Comparison of ENCODE assay signal across 8 cellular contexts in genomic region chr19:3035542-3036118, GRCh38. TPM values are rescaled to one million over a fixed set of nuclear protein-coding genes. Genes with fewer than 3 reads are reported as not detected.
DNase-seq lines count a peak whose midpoint lies in the region; ATAC-seq and TF ChIP-seq lines count a peak whose summit lies in the region.

No MANE protein-coding gene starts in this region.

- DNase-seq in NCI-H1436 treated with DMSO at 0.1 percent for 48 hours (lab: John Stamatoyannopoulos, UW) (peak; percentile 96), T follicular helper cell (ENCODE audit: low read depth) (peak; percentile 91), amniotic epithelial cell (ENCODE audit: low read depth) (peak; percentile 99), heart left ventricle (peak; percentile 98 to 100 (median 99)), trophoblast cell (peak; percentile 97 to 98), transverse colon (peak; percentile 98)

- peak overlapping the region; percentile 39 for H2BK120ac ChIP-seq in trophoblast cell (ENCODE audit: insufficient read depth, low read length, poor library complexity)

- no peaks in the 10 kb centered on the region for H3K27me3 ChIP-seq in heart left ventricle
- peaks cover 2% of the 10 kb centered on the region for H3K27me3 ChIP-seq in trophoblast cell (ENCODE audit: insufficient read depth, low read length)
- no peaks in the 10 kb centered on the region for H3K27me3 ChIP-seq in transverse colon

- H2AFZ ChIP-seq in trophoblast cell (ENCODE audit: insufficient read depth, low read length, poor library complexity): peak overlapping the region; percentile 85

- H3K4me1 ChIP-seq in heart left ventricle (peaks cover 0 to 26% (median 19%) of the 10 kb centered on the region in 12 donors), trophoblast cell (ENCODE audit: control insufficient read depth in 1 of 2, insufficient read depth in 2 of 2, low read length in 2 of 2) (peaks cover 15 to 19% of the 10 kb centered on the region in 2 experiments), transverse colon (peaks cover 11 to 26% (median 22%) of the 10 kb centered on the region in 4 donors)

- H3K23ac ChIP-seq in trophoblast cell (ENCODE audit: low read length): no peak overlapping the region

- no peak overlapping the region for H3K4ac ChIP-seq in trophoblast cell (ENCODE audit: low read depth, low read length)

- no peak overlapping the region for H3K14ac ChIP-seq in trophoblast cell (ENCODE audit: low read length)

- H3K9me3 ChIP-seq in heart left ventricle: no peaks in the 10 kb centered on the region
- H3K9me3 ChIP-seq in trophoblast cell (ENCODE audit: insufficient read depth, low read depth, low read length): peaks cover 1% of the 10 kb centered on the region
- H3K9me3 ChIP-seq in transverse colon: no peaks in the 10 kb centered on the region

- TF ChIP-seq CTCF in GM12875 (IDR thresholded peaks at IDR 0.05; ENCODE audit: borderline replicate concordance, insufficient read depth, low read depth, low read length) (no peak), heart left ventricle (IDR thresholded peaks at IDR 0.05) (peak in 3 of 12 donors; percentile 2 to 18 (median 15)), transverse colon (IDR thresholded peaks at IDR 0.05) (peak in 1 of 5 experiments; percentile 15)

- H3K36me3 ChIP-seq in heart left ventricle (no peaks in the 10 kb centered on the region), trophoblast cell (ENCODE audit: control insufficient read depth in 1 of 2, insufficient read depth in 2 of 2, low read length in 2 of 2) (no peaks in the 10 kb centered on the region), transverse colon (no peaks in the 10 kb centered on the region)

- TF ChIP-seq POLR2A in heart left ventricle (IDR thresholded peaks at IDR 0.05) (peak; percentile 41 to 80), transverse colon (IDR thresholded peaks at IDR 0.05) (peak; percentile 21)

- peaks cover 12% of the 10 kb centered on the region for H3K79me1 ChIP-seq in trophoblast cell (ENCODE audit: low read length)

- peak overlapping the region; percentile 62 for H2BK5ac ChIP-seq in trophoblast cell (ENCODE audit: low read depth, low read length, poor library complexity)

- H3K4me2 ChIP-seq in trophoblast cell (ENCODE audit: low read length): peak overlapping the region; percentile 78

- intact Hi-C loops in heart left ventricle (cut with DNase I) (loop anchor here in 4 of 10 donors (2.0 to 10.0 kb wide), 6 partner anchors 25 to 59 kb away; partner anchors contain the start of genes TLE6 (in 2 of the 4) and TLE5 (in 1 of the 4)), transverse colon (cut with DNase I; ENCODE audit: low total_unique reads) (no loop called here)

- H2AK5ac ChIP-seq in trophoblast cell (ENCODE audit: low read length): no peak overlapping the region

- peak overlapping the region; percentile 57 for H4K91ac ChIP-seq in trophoblast cell (ENCODE audit: low read depth, low read length)

- H4K12ac ChIP-seq in trophoblast cell (ENCODE audit: low read depth, low read length): peak overlapping the region; percentile 67

- H3K79me2 ChIP-seq in trophoblast cell (ENCODE audit: control insufficient read depth, insufficient read depth, low read length, poor library complexity): no peaks in the 10 kb centered on the region

- H3K27ac ChIP-seq in heart left ventricle (peak overlapping the region; percentile 90 to 98 (median 95)), trophoblast cell (ENCODE audit: low read depth, low read length) (peak overlapping the region; percentile 37), transverse colon (peak overlapping the region; percentile 92 to 96 (median 94))

- no peak for TF ChIP-seq EP300 in transverse colon (IDR thresholded peaks at IDR 0.05; ENCODE audit: low read depth)

- no peak overlapping the region for H3K9ac ChIP-seq in trophoblast cell (ENCODE audit: low read length)

- WGBS in heart left ventricle, 4 donors: 0 to 1% (median 0%) methylated on average over 23 to 29 of the region's 29 CpGs
- WGBS in trophoblast cell (ENCODE audit: extremely low coverage, insufficient coverage, insufficient read length): no CpG with 5 or more reads among the region's 29 CpGs
- WGBS in transverse colon (ENCODE audit: low coverage in 1 of 2), 2 donors: 0 to 1% methylated on average over 5 to 23 of the region's 29 CpGs

- ATAC-seq in HG02840 (IDR thresholded peaks at IDR 0.05; ENCODE audit: low FRiP score, unreplicated experiment): peak; percentile 82
- ATAC-seq in heart left ventricle: peak; percentile 95 to 99 (median 96)

- H2BK12ac ChIP-seq in trophoblast cell (ENCODE audit: low read length): peak overlapping the region; percentile 60

- peak overlapping the region; percentile 65 for H3K4me3 ChIP-seq in GM12875 (ENCODE audit: low read depth, low read length)
- peak overlapping the region; percentile 31 to 72 (median 59) for H3K4me3 ChIP-seq in heart left ventricle
- peak overlapping the region; percentile 68 for H3K4me3 ChIP-seq in trophoblast cell (ENCODE audit: low read depth, low read length)
- peak overlapping the region; percentile 28 to 62 (median 48) for H3K4me3 ChIP-seq in transverse colon

- in situ Hi-C loops in transverse colon (cut with MboI; ENCODE audit: low pct_ligation_motif_present in 1 of 4, low pct_unique_long_range_greater_than_20kb in 1 of 4, low sequenced_read_pairs in 3 of 4): loop anchor here in 1 of 4 donors (10.0 kb wide), 1 partner anchor 61 kb away; the partner anchor contains the start of gene TLE6

- no peak overlapping the region for H3K18ac ChIP-seq in trophoblast cell (ENCODE audit: low read length)

- peak overlapping the region; percentile 80 for H4K8ac ChIP-seq in trophoblast cell (ENCODE audit: low read depth, low read length)

RNA-seq across cellular contexts. Expression of gene TLE2, which starts 6.5 kb away (rescaled TPM):
- total RNA-seq in heart left ventricle (10 to 100 TPM; 34.6 to 75.1 (median 40.5) TPM), transverse colon (10 to 100 TPM; 31.4 to 70.0 (median 47.5) TPM)
- polyA plus RNA-seq in heart left ventricle: 10 to 100 TPM; 36.0 to 41.4 TPM
- polyA plus RNA-seq in trophoblast cell (2013): 1.2 and 1.4 TPM in 2 replicates

RNA-seq across cellular contexts. Expression of gene TLE5, which starts 26.7 kb away (rescaled TPM):
- 1,000 to 10,000 TPM in 1 of 9 donors, 100 to 1,000 TPM in 8; 593 to 1,121 (median 711) TPM for total RNA-seq in heart left ventricle
- 1,000 to 10,000 TPM in 1 of 2 donors, 100 to 1,000 TPM in 1; 686 to 1,459 TPM for polyA plus RNA-seq in heart left ventricle
- 183 and 188 TPM in 2 replicates for polyA plus RNA-seq in trophoblast cell (2013)
- total RNA-seq in transverse colon: 100 to 1,000 TPM; 307 to 561 (median 400) TPM

RNA-seq across cellular contexts. Expression of gene TLE6, which starts 58.3 kb away (rescaled TPM):
- total RNA-seq in heart left ventricle: 1 to 10 TPM in 2 of 9 donors, under 1 TPM in 6, not detected in 1; 0.21 to 1.3 (median 0.57) TPM
- 1 to 10 TPM; 1.3 to 1.4 TPM for polyA plus RNA-seq in heart left ventricle
- polyA plus RNA-seq in trophoblast cell (2013): 0.21 and 0.58 TPM in 2 replicates
- total RNA-seq in transverse colon: not detected

RNA-seq across cellular contexts. Expression of gene GNA11, which starts 58.5 kb away (rescaled TPM):
- 10 to 100 TPM; 55.3 to 91.8 (median 70.9) TPM for total RNA-seq in heart left ventricle
- polyA plus RNA-seq in heart left ventricle: 10 to 100 TPM; 43.5 to 74.6 TPM
- 41.4 and 43.4 TPM in 2 replicates for polyA plus RNA-seq in trophoblast cell (2013)
- total RNA-seq in transverse colon: 100 to 1,000 TPM; 160 to 467 (median 242) TPM

Comparison
In these comparisons a context has a peak if more than half of its experiments do, and no peak if none do; other contexts are left out.
1. Peak in every context shown above with its lines: DNase-seq, ATAC-seq, H3K4me3 ChIP-seq and H3K27ac ChIP-seq.
2. H3K27ac ChIP-seq: peak in every context shown above with its lines; median percentile 95 in heart left ventricle; 94 in transverse colon; 37 in trophoblast cell.